1 cellular context compared by ENCODE assay signal in the genomic region with DNA sequence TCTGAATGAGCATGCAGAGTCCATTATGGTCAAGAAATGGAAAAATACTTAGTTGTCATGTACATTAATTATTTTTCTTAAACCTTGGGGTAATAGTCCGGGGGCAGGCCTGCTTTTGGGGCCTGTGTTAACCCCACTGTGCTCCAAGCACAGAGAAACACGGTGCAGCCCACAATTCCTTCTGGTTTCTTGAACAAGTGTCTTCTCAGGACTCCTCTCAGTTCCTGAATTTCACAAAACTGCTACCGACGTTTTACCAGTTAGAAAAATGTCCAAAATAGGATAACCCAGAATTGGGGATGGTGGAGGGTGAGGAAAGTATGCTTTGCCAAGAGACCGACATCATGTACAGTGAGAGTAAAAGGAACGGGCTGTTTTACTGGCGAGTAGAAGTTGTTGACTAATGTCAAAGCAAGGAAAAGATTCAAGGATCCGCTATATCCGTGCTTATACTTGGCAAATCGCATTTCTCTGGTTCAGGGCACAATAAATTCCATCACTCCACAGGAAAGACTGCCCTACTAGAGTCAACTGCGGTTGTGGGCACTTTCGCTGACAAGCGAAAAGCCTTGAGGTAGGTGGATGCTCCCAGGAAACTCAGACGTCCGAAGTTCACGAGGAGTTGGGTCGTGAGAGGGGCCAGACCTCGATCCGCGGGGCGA.
TF ChIP-seq lines count a peak whose summit lies in the region.

No MANE protein-coding gene starts in this region.

TF ChIP-seq in GM12878, 131 proteins besides CTCF, POLR2A, EP300 and RAD21:
- TF ChIP-seq EED (IDR thresholded peaks at IDR 0.05; ENCODE audit: low read depth): 0 out of 2 replicates have a peak, but pooled peaks have one; percentile 2
- TF ChIP-seq SREBF2 (IDR thresholded peaks at IDR 0.05; ENCODE audit: low read length): no peak
- TF ChIP-seq, protein P1, sequence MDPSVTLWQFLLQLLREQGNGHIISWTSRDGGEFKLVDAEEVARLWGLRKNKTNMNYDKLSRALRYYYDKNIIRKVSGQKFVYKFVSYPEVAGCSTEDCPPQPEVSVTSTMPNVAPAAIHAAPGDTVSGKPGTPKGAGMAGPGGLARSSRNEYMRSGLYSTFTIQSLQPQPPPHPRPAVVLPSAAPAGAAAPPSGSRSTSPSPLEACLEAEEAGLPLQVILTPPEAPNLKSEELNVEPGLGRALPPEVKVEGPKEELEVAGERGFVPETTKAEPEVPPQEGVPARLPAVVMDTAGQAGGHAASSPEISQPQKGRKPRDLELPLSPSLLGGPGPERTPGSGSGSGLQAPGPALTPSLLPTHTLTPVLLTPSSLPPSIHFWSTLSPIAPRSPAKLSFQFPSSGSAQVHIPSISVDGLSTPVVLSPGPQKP (IDR thresholded peaks at IDR 0.05; ENCODE audit: low read depth, low read length): no peak
- TF ChIP-seq YBX1 (IDR thresholded peaks at IDR 0.05): no peak
- no peak for TF ChIP-seq ATF7 (IDR thresholded peaks at IDR 0.05; ENCODE audit: low read depth)
- TF ChIP-seq TBL1XR1 (IDR thresholded peaks at IDR 0.05; ENCODE audit: low read depth, low read length): no peak
- TF ChIP-seq POU2F2 (IDR thresholded peaks at IDR 0.05; ENCODE audit: borderline replicate concordance, low read depth, low read length): 0 out of 3 replicates have a peak, but pooled peaks have one; percentile 27
- TF ChIP-seq, protein P2, sequence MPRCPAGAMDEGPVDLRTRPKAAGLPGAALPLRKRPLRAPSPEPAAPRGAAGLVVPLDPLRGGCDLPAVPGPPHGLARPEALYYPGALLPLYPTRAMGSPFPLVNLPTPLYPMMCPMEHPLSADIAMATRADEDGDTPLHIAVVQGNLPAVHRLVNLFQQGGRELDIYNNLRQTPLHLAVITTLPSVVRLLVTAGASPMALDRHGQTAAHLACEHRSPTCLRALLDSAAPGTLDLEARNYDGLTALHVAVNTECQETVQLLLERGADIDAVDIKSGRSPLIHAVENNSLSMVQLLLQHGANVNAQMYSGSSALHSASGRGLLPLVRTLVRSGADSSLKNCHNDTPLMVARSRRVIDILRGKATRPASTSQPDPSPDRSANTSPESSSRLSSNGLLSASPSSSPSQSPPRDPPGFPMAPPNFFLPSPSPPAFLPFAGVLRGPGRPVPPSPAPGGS (IDR thresholded peaks at IDR 0.05; ENCODE audit: borderline replicate concordance, insufficient read depth, low read depth, low read length, poor library complexity, severe bottlenecking): no peak
- no peak for TF ChIP-seq ZNF384 (IDR thresholded peaks at IDR 0.05; ENCODE audit: borderline replicate concordance, low read depth, low read length)
- TF ChIP-seq SRF (IDR thresholded peaks at IDR 0.05; ENCODE audit: low read depth in 2 of 2, low read length in 2 of 2): no peak
- no peak for TF ChIP-seq MTA3 (IDR thresholded peaks at IDR 0.05; ENCODE audit: borderline replicate concordance, low read length)
- peak; percentile 57; the same call in 1 of the 2 replicates for TF ChIP-seq SPI1 (IDR thresholded peaks at IDR 0.05; ENCODE audit: borderline replicate concordance, insufficient read depth, low read depth, low read length)
- no peak for TF ChIP-seq GABPA (IDR thresholded peaks at IDR 0.05; ENCODE audit: low read depth)
- no peak for TF ChIP-seq ZNF622 (IDR thresholded peaks at IDR 0.05)
- TF ChIP-seq TAF1 (IDR thresholded peaks at IDR 0.05; ENCODE audit: borderline replicate concordance, low read depth, low read length): 0 out of 2 replicates have a peak, but pooled peaks have one; percentile 22
- 0 out of 2 replicates have a peak, but pooled peaks have one; percentile 29 for TF ChIP-seq MXI1 (IDR thresholded peaks at IDR 0.05; ENCODE audit: low read depth, low read length)
- TF ChIP-seq, protein P3, sequence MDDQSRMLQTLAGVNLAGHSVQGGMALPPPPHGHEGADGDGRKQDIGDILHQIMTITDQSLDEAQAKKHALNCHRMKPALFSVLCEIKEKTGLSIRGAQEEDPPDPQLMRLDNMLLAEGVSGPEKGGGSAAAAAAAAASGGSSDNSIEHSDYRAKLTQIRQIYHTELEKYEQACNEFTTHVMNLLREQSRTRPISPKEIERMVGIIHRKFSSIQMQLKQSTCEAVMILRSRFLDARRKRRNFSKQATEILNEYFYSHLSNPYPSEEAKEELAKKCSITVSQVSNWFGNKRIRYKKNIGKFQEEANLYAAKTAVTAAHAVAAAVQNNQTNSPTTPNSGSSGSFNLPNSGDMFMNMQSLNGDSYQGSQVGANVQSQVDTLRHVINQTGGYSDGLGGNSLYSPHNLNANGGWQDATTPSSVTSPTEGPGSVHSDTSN (IDR thresholded peaks at IDR 0.05; ENCODE audit: insufficient replicate concordance, low read depth, low read length): no peak
- no peak for TF ChIP-seq ZNF274 (IDR thresholded peaks at IDR 0.05; ENCODE audit: insufficient read depth, insufficient read length)
- TF ChIP-seq SMC3 (IDR thresholded peaks at IDR 0.05; ENCODE audit: borderline replicate concordance, low read length): no peak
- no peak for TF ChIP-seq RCOR1 (conservative IDR thresholded peaks at IDR 0.05; ENCODE audit: low read depth, low read length)
- no peak for TF ChIP-seq CBFB (IDR thresholded peaks at IDR 0.05; ENCODE audit: low read depth)
- TF ChIP-seq, protein P4, sequence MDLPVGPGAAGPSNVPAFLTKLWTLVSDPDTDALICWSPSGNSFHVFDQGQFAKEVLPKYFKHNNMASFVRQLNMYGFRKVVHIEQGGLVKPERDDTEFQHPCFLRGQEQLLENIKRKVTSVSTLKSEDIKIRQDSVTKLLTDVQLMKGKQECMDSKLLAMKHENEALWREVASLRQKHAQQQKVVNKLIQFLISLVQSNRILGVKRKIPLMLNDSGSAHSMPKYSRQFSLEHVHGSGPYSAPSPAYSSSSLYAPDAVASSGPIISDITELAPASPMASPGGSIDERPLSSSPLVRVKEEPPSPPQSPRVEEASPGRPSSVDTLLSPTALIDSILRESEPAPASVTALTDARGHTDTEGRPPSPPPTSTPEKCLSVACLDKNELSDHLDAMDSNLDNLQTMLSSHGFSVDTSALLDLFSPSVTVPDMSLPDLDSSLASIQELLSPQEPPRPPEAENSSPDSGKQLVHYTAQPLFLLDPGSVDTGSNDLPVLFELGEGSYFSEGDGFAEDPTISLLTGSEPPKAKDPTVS (IDR thresholded peaks at IDR 0.05; ENCODE audit: low read depth, low read length): no peak
- TF ChIP-seq HDGF (IDR thresholded peaks at IDR 0.05): no peak
- TF ChIP-seq NR2C1 (IDR thresholded peaks at IDR 0.05): no peak
- TF ChIP-seq ZNF217 (IDR thresholded peaks at IDR 0.05): no peak
- no peak for TF ChIP-seq MEF2B (IDR thresholded peaks at IDR 0.05; ENCODE audit: partially characterized antibody, poor library complexity, severe bottlenecking)
- no peak for TF ChIP-seq NR2F1 (conservative IDR thresholded peaks at IDR 0.05)
- no peak for TF ChIP-seq NFXL1 (IDR thresholded peaks at IDR 0.05; ENCODE audit: borderline replicate concordance)
- no peak for TF ChIP-seq KDM1A (IDR thresholded peaks at IDR 0.05; ENCODE audit: borderline replicate concordance)
- TF ChIP-seq, protein P5, sequence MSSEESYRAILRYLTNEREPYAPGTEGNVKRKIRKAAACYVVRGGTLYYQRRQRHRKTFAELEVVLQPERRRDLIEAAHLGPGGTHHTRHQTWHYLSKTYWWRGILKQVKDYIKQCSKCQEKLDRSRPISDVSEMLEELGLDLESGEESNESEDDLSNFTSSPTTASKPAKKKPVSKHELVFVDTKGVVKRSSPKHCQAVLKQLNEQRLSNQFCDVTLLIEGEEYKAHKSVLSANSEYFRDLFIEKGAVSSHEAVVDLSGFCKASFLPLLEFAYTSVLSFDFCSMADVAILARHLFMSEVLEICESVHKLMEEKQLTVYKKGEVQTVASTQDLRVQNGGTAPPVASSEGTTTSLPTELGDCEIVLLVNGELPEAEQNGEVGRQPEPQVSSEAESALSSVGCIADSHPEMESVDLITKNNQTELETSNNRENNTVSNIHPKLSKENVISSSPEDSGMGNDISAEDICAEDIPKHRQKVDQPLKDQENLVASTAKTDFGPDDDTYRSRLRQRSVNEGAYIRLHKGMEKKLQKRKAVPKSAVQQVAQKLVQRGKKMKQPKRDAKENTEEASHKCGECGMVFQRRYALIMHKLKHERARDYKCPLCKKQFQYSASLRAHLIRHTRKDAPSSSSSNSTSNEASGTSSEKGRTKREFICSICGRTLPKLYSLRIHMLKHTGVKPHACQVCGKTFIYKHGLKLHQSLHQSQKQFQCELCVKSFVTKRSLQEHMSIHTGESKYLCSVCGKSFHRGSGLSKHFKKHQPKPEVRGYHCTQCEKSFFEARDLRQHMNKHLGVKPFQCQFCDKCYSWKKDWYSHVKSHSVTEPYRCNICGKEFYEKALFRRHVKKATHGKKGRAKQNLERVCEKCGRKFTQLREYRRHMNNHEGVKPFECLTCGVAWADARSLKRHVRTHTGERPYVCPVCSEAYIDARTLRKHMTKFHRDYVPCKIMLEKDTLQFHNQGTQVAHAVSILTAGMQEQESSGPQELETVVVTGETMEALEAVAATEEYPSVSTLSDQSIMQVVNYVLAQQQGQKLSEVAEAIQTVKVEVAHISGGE (CRISPR knock-in tag; IDR thresholded peaks at IDR 0.05): no peak
- no peak for TF ChIP-seq YY1 (IDR thresholded peaks at IDR 0.05; ENCODE audit: low read depth, low read length)
- TF ChIP-seq ZNF207 (IDR thresholded peaks at IDR 0.05; ENCODE audit: borderline replicate concordance): no peak
- no peak for TF ChIP-seq SMAD1 (IDR thresholded peaks at IDR 0.05; ENCODE audit: low read depth, partially characterized antibody)
- TF ChIP-seq, protein P6, sequence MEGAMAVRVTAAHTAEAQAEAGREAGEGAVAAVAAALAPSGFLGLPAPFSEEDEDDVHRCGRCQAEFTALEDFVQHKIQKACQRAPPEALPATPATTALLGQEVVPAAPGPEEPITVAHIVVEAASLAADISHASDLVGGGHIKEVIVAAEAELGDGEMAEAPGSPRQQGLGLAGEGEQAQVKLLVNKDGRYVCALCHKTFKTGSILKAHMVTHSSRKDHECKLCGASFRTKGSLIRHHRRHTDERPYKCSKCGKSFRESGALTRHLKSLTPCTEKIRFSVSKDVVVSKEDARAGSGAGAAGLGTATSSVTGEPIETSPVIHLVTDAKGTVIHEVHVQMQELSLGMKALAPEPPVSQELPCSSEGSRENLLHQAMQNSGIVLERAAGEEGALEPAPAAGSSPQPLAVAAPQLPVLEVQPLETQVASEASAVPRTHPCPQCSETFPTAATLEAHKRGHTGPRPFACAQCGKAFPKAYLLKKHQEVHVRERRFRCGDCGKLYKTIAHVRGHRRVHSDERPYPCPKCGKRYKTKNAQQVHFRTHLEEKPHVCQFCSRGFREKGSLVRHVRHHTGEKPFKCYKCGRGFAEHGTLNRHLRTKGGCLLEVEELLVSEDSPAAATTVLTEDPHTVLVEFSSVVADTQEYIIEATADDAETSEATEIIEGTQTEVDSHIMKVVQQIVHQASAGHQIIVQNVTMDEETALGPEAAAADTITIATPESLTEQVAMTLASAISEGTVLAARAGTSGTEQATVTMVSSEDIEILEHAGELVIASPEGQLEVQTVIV (IDR thresholded peaks at IDR 0.05; ENCODE audit: borderline replicate concordance, partially characterized antibody): no peak
